In the genomic region with DNA sequence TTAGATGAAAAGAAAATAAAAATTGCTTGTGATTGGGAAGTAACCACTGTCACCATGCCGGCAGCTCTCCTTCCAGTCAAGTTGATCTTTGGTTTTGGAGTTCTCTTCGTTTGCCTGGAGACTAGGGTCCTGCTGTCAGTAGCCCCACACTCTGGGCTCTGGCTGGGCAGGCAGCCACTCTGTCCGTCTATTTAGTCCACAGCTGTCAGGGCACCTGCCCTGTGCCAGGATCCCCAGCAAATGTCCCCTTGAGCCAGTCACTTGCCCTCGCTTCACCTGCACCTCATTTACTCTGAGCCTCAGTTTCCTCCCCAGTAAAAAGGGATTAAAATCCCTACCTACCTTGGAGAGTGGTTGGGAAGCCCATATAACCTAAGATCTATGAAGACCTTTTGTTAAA, we compare ENCODE assay signal across 37 cellular contexts. TPM values are rescaled to one million over a fixed set of nuclear protein-coding genes. Genes with fewer than 3 reads are reported as not detected.
"Had no signal": no experiment of that assay in that cellular context is flagged by ENCODE, and none has a peak within 500 bp of the region (broad histone marks: within the 10 kb centered on the region; RNA-seq: fewer than 3 reads in every experiment).

No MANE protein-coding gene starts in this region.

- H3K27ac ChIP-seq: adrenal gland, body of pancreas, brain microvascular endothelial cell, breast epithelium, WERI-Rb-1 had no signal

- H3K4me3 Mint-ChIP-seq: activated CD4-positive, alpha-beta memory T cell treated with anti-CD3 and anti-CD28 coated beads, Interleukin-2, amount 10 ng/mL, durations not matched to agents 7 days and 5 days; activated CD4-positive, alpha-beta T cell treated with anti-CD3 and anti-CD28 coated beads for 36 hours; activated CD4-positive, alpha-beta T cell treated with anti-CD3 and anti-CD28 coated beads, Interleukin-2, amount 10 ng/mL, durations not matched to agents 7 days and 5 days; activated CD8-positive, alpha-beta memory T cell treated with anti-CD3 and anti-CD28 coated beads, Interleukin-2, amount 10 ng/mL, durations not matched to agents 7 days and 5 days; activated CD8-positive, alpha-beta T cell treated with anti-CD3 and anti-CD28 coated beads, Interleukin-2, amount 10 ng/mL, durations not matched to agents 7 days and 5 days; activated naive CD4-positive, alpha-beta T cell treated with anti-CD3 and anti-CD28 coated beads for 36 hours; activated naive CD8-positive, alpha-beta T cell treated with anti-CD3 and anti-CD28 coated beads for 36 hours; activated T-cell treated with anti-CD3 and anti-CD28 coated beads, Interleukin-2, amount 50 U/mL, for 24 hours; T-helper 1 cell treated with Interleukin-12 subunit alpha and Interleukin-12 subunit beta and Interleukin-4 antibody, amounts not matched to agents 30 μg/mL and 1 μg/mL, for 36 hours; T-helper 2 cell treated with Interferon-gamma antibody and Interleukin-4, amounts not matched to agents 5 μg/mL and 100 μg/mL, for 36 hours; WTC11 had no signal

- DNase-seq: activated CD4-positive, alpha-beta memory T cell treated with anti-CD3 and anti-CD28 coated beads, Interleukin-2, amount 10 ng/mL, durations not matched to agents 7 days and 5 days; activated CD4-positive, alpha-beta T cell treated with anti-CD3 and anti-CD28 coated beads for 1 hour; activated CD4-positive, alpha-beta T cell treated with anti-CD3 and anti-CD28 coated beads for 36 hours; activated CD4-positive, alpha-beta T cell treated with anti-CD3 and anti-CD28 coated beads for 48 hours; activated CD4-positive, alpha-beta T cell treated with anti-CD3 and anti-CD28 coated beads, Interleukin-2, amount 10 ng/mL, durations not matched to agents 7 days and 5 days; activated CD4-positive, CD25-positive, alpha-beta regulatory T cell; activated CD8-positive, alpha-beta memory T cell treated with anti-CD3 and anti-CD28 coated beads for 24 hours; activated CD8-positive, alpha-beta memory T cell treated with anti-CD3 and anti-CD28 coated beads, Interleukin-2, amount 10 ng/mL, durations not matched to agents 7 days and 5 days; activated CD8-positive, alpha-beta memory T cell treated with anti-CD3 and anti-CD28 coated beads, Interleukin-2, amount 50 U/mL, for 48 hours; activated CD8-positive, alpha-beta T cell treated with anti-CD3 and anti-CD28 coated beads, Interleukin-2, amount 10 ng/mL, durations not matched to agents 7 days and 5 days; activated effector memory CD4-positive, alpha-beta T cell treated with Interleukin-2 at 50 U/mL for 16 hours; activated gamma-delta T cell; activated naive CD4-positive, alpha-beta T cell; activated naive CD4-positive, alpha-beta T cell treated with anti-CD3 and anti-CD28 coated beads for 36 hours; activated naive CD4-positive, alpha-beta T cell treated with anti-CD3 and anti-CD28 coated beads, Interleukin-2, amount 50 U/mL, for 16 hours; activated naive CD8-positive, alpha-beta T cell treated with anti-CD3 and anti-CD28 coated beads for 36 hours; activated T-cell treated with anti-CD3 and anti-CD28 coated beads, Interleukin-2, amount 50 U/mL, for 24 hours; activated T-cell treated with anti-CD3 and anti-CD28 coated beads, Interleukin-2, amount 50 U/mL, for 48 hours; adrenal gland; amniotic stem cell; body of pancreas; brain microvascular endothelial cell; central memory CD4-positive, alpha-beta T cell; SW 1271; T-helper 1 cell; T-helper 2 cell; T-helper 9 cell; WERI-Rb-1 had no signal

- H3K36me3 Mint-ChIP-seq: activated CD8-positive, alpha-beta memory T cell treated with anti-CD3 and anti-CD28 coated beads, Interleukin-2, amount 10 ng/mL, durations not matched to agents 7 days and 5 days; activated naive CD4-positive, alpha-beta T cell treated with anti-CD3 and anti-CD28 coated beads, Interleukin-2, amount 50 U/mL, for 72 hours; activated naive CD8-positive, alpha-beta T cell treated with anti-CD3 and anti-CD28 coated beads for 36 hours; WTC11 had no signal

- H3K9me3 Mint-ChIP-seq: activated CD4-positive, alpha-beta memory T cell treated with anti-CD3 and anti-CD28 coated beads, Interleukin-2, amount 10 ng/mL, durations not matched to agents 7 days and 5 days; activated CD4-positive, alpha-beta T cell treated with anti-CD3 and anti-CD28 coated beads, Interleukin-2, amount 10 ng/mL, durations not matched to agents 7 days and 5 days; activated naive CD4-positive, alpha-beta T cell treated with anti-CD3 and anti-CD28 coated beads for 36 hours; activated naive CD4-positive, alpha-beta T cell treated with anti-CD3 and anti-CD28 coated beads, Interleukin-2, amount 50 U/mL, for 72 hours; activated naive CD8-positive, alpha-beta T cell treated with anti-CD3 and anti-CD28 coated beads for 36 hours; activated T-cell treated with anti-CD3 and anti-CD28 coated beads, Interleukin-2, amount 50 U/mL, for 24 hours; activated T-helper 2 cell treated with anti-CD3 and anti-CD28 coated beads, Interferon-gamma antibody, Interleukin-2, Interleukin-4, amounts not matched to agents 10 μg/mL and 5 μg/mL and 100 μg/mL, durations not matched to agents 14 hours and 24 hours and 36 hours; T-helper 1 cell treated with Interleukin-12 subunit alpha and Interleukin-12 subunit beta and Interleukin-4 antibody, amounts not matched to agents 30 μg/mL and 1 μg/mL, for 36 hours; T-helper 2 cell treated with Interferon-gamma antibody and Interleukin-4, amounts not matched to agents 5 μg/mL and 100 μg/mL, for 36 hours; WTC11 had no signal

- H3K27me3 ChIP-seq: body of pancreas had no signal

- H3K4me1 Mint-ChIP-seq: activated CD4-positive, alpha-beta memory T cell treated with anti-CD3 and anti-CD28 coated beads, Interleukin-2, amount 10 ng/mL, durations not matched to agents 7 days and 5 days; activated CD4-positive, alpha-beta T cell treated with anti-CD3 and anti-CD28 coated beads for 36 hours; activated CD4-positive, alpha-beta T cell treated with anti-CD3 and anti-CD28 coated beads, Interleukin-2, amount 10 ng/mL, durations not matched to agents 7 days and 5 days; activated CD8-positive, alpha-beta memory T cell treated with anti-CD3 and anti-CD28 coated beads, Interleukin-2, amount 10 ng/mL, durations not matched to agents 7 days and 5 days; activated naive CD8-positive, alpha-beta T cell treated with anti-CD3 and anti-CD28 coated beads for 36 hours had no signal

- H3K27ac Mint-ChIP-seq: activated CD4-positive, alpha-beta memory T cell treated with anti-CD3 and anti-CD28 coated beads, Interleukin-2, amount 10 ng/mL, durations not matched to agents 7 days and 5 days; activated CD4-positive, alpha-beta T cell treated with anti-CD3 and anti-CD28 coated beads for 36 hours; activated CD4-positive, alpha-beta T cell treated with anti-CD3 and anti-CD28 coated beads, Interleukin-2, amount 10 ng/mL, durations not matched to agents 7 days and 5 days; activated CD8-positive, alpha-beta memory T cell treated with anti-CD3 and anti-CD28 coated beads, Interleukin-2, amount 10 ng/mL, durations not matched to agents 7 days and 5 days; activated CD8-positive, alpha-beta T cell treated with anti-CD3 and anti-CD28 coated beads, Interleukin-2, amount 10 ng/mL, durations not matched to agents 7 days and 5 days; activated naive CD4-positive, alpha-beta T cell treated with anti-CD3 and anti-CD28 coated beads for 36 hours; activated naive CD4-positive, alpha-beta T cell treated with anti-CD3 and anti-CD28 coated beads, Interleukin-2, amount 50 U/mL, for 72 hours; activated naive CD8-positive, alpha-beta T cell treated with anti-CD3 and anti-CD28 coated beads for 36 hours; activated T-cell treated with anti-CD3 and anti-CD28 coated beads, Interleukin-2, amount 50 U/mL, for 24 hours; activated T-helper 2 cell treated with anti-CD3 and anti-CD28 coated beads, Interferon-gamma antibody, Interleukin-2, Interleukin-4, amounts not matched to agents 10 μg/mL and 5 μg/mL and 100 μg/mL, durations not matched to agents 14 hours and 24 hours and 36 hours; T-helper 1 cell treated with Interleukin-12 subunit alpha and Interleukin-12 subunit beta and Interleukin-4 antibody, amounts not matched to agents 30 μg/mL and 1 μg/mL, for 36 hours; T-helper 2 cell treated with Interferon-gamma antibody and Interleukin-4, amounts not matched to agents 5 μg/mL and 100 μg/mL, for 36 hours; WTC11 had no signal

- H3K4me3 ChIP-seq: adrenal gland, body of pancreas, breast epithelium had no signal

- H3K4me1 ChIP-seq: adrenal gland, body of pancreas, breast epithelium had no signal

- H3K9me3 ChIP-seq: adrenal gland, body of pancreas, breast epithelium had no signal

- H3K36me3 ChIP-seq: adrenal gland, brain microvascular endothelial cell, breast epithelium, WERI-Rb-1 had no signal

- ATAC-seq: activated CD4-positive, alpha-beta T cell treated with anti-CD3 and anti-CD28 coated beads for 36 hours; activated CD4-positive, CD25-positive, alpha-beta regulatory T cell treated with anti-CD3 and anti-CD28 coated beads, Interleukin-2, amount 50 U/mL, for 24 hours; activated CD8-positive, alpha-beta memory T cell treated with anti-CD3 and anti-CD28 coated beads, Interleukin-2, amount 10 ng/mL, durations not matched to agents 7 days and 5 days; activated CD8-positive, alpha-beta T cell treated with anti-CD3 and anti-CD28 coated beads, Interleukin-2, amount 10 ng/mL, durations not matched to agents 7 days and 5 days; activated naive CD4-positive, alpha-beta T cell treated with anti-CD3 and anti-CD28 coated beads, Interleukin-2, amount 50 U/mL, for 72 hours; body of pancreas; WTC11 had no signal

RNA-seq across cellular contexts. Expression of a gene that starts 55.5 kb away (rescaled TPM):
- total RNA-seq: activated CD4-positive, alpha-beta memory T cell treated with anti-CD3 and anti-CD28 coated beads, Interleukin-2, amount 10 ng/mL, durations not matched to agents 7 days and 5 days; activated CD4-positive, alpha-beta T cell treated with anti-CD3 and anti-CD28 coated beads, Interleukin-2, amount 10 ng/mL, durations not matched to agents 7 days and 5 days; activated CD8-positive, alpha-beta memory T cell treated with anti-CD3 and anti-CD28 coated beads, Interleukin-2, amount 10 ng/mL, durations not matched to agents 7 days and 5 days; activated CD8-positive, alpha-beta T cell treated with anti-CD3 and anti-CD28 coated beads, Interleukin-2, amount 10 ng/mL, durations not matched to agents 7 days and 5 days; activated naive CD4-positive, alpha-beta T cell treated with anti-CD3 and anti-CD28 coated beads for 36 hours; activated naive CD4-positive, alpha-beta T cell treated with anti-CD3 and anti-CD28 coated beads, Interleukin-2, amount 50 U/mL, for 72 hours; activated naive CD8-positive, alpha-beta T cell treated with anti-CD3 and anti-CD28 coated beads for 36 hours; aorta; cardiac septum had no signal
- polyA plus RNA-seq: aorta had no signal
